In genomic region chr2:73232471-73233153, GRCh38 we compare ENCODE assay signal across 8 cellular contexts. TPM values are rescaled to one million over a fixed set of nuclear protein-coding genes. Genes with fewer than 3 reads are reported as not detected.
DNase-seq lines count a peak whose midpoint lies in the region; ATAC-seq and TF ChIP-seq lines count a peak whose summit lies in the region.
"Had no signal": no experiment of that assay in that cellular context is flagged by ENCODE, and none has a peak within 500 bp of the region (broad histone marks: within the 10 kb centered on the region; RNA-seq: fewer than 3 reads in every experiment).

No MANE protein-coding gene starts in this region.

- no peak overlapping the region for H4K8ac ChIP-seq in mesendoderm (ENCODE audit: low read depth, low read length)

- H2AFZ ChIP-seq in GM23338 (peak overlapping the region; percentile 90), PC-3 (ENCODE audit: low read length) (peak overlapping the region; percentile 96)

- peak overlapping the region; percentile 95 for H3K56ac ChIP-seq in mesendoderm (ENCODE audit: low read length)

- H2BK120ac ChIP-seq in mesendoderm (ENCODE audit: low read depth, low read length): no peak overlapping the region

- no peaks in the 10 kb centered on the region for H3K9me3 ChIP-seq in PC-3 (ENCODE audit: low read length)

- H4K20me1 ChIP-seq in GM23338 (replicated peaks; ENCODE audit: insufficient read depth) (peaks cover 25% of the 10 kb centered on the region), PC-3 (ENCODE audit: low read length) (peaks cover 29% of the 10 kb centered on the region)

- WGBS in mesendoderm (ENCODE audit: extremely low coverage, insufficient coverage, low lambda C conversion rate): no CpG with 5 or more reads among the region's 37 CpGs

- H3K9me3 Mint-ChIP-seq in GM23338 (no peaks in the 10 kb centered on the region), type B pancreatic cell (no peaks in the 10 kb centered on the region)
- H3K9me3 Mint-ChIP-seq in central memory CD8-positive, alpha-beta T cell: no peaks in the 10 kb centered on the region

- ATAC-seq in GM23338 (no peak), PC-3 (peak; percentile 8; the same call in 1 of the 2 replicates)
- ATAC-seq in central memory CD8-positive, alpha-beta T cell (replicated peaks; ENCODE audit: extremely low read depth, poor library complexity, severe bottlenecking): no peak

- H3K4me2 ChIP-seq in GM23338: peak overlapping the region; percentile 90
- peak overlapping the region; percentile 99 for H3K4me2 ChIP-seq in PC-3 (ENCODE audit: low read length)
- peak overlapping the region; percentile 87 for H3K4me2 ChIP-seq in mesendoderm (ENCODE audit: low read length)

- no peak overlapping the region for H2BK15ac ChIP-seq in mesendoderm (replicated peaks; ENCODE audit: low read depth)

- H3K27me3 Mint-ChIP-seq in GM23338 (ENCODE audit: insufficient read depth, low read depth, poor library complexity): peaks cover 20% of the 10 kb centered on the region
- no peaks in the 10 kb centered on the region for H3K27me3 Mint-ChIP-seq in central memory CD8-positive, alpha-beta T cell
- no peaks in the 10 kb centered on the region for H3K27me3 Mint-ChIP-seq in type B pancreatic cell

- DNase-seq in GM23338 (ENCODE audit: low spot score) (no peak), PC-3 (peak; percentile 13), mesendoderm (no peak), type B pancreatic cell (ENCODE audit: extremely low spot score, unreplicated experiment) (no peak), pons (ENCODE audit: low spot score) (no peak)
- peak in 1 of 2 donors; percentile 16 for DNase-seq in central memory CD8-positive, alpha-beta T cell (ENCODE audit: low spot score in 2 of 2)

- H3K79me1 ChIP-seq in mesendoderm (ENCODE audit: low read length): peaks cover 4% of the 10 kb centered on the region

- H3K23ac ChIP-seq in mesendoderm (ENCODE audit: low read length): peak overlapping the region; percentile 89

- H3K79me2 ChIP-seq in GM23338 (replicated peaks; ENCODE audit: insufficient read depth) (peaks cover 35% of the 10 kb centered on the region), PC-3 (ENCODE audit: low read length) (peaks cover 44% of the 10 kb centered on the region), mesendoderm (ENCODE audit: control insufficient read depth, insufficient read depth, low read length) (peaks cover 35% of the 10 kb centered on the region)

- H3K27ac Mint-ChIP-seq in GM23338: no peak overlapping the region
- peak overlapping the region; percentile 64 for H3K27ac Mint-ChIP-seq in central memory CD8-positive, alpha-beta T cell (ENCODE audit: low read depth)
- H3K27ac Mint-ChIP-seq in type B pancreatic cell: peak overlapping the region; percentile 39

- peak overlapping the region; percentile 59 for H3K4me3 ChIP-seq in GM12875 (ENCODE audit: low read depth, low read length)
- H3K4me3 ChIP-seq in GM23338: peak overlapping the region; percentile 80
- peak overlapping the region; percentile 94 for H3K4me3 ChIP-seq in PC-3 (ENCODE audit: low read length)
- peak overlapping the region; percentile 38 for H3K4me3 ChIP-seq in mesendoderm (ENCODE audit: low read length)

- peak overlapping the region; percentile 72 for H3K9ac ChIP-seq in PC-3 (ENCODE audit: low read length)
- H3K9ac ChIP-seq in mesendoderm (ENCODE audit: low read length): peak overlapping the region; percentile 81

- TSS peak; percentile 38 for BruUV-seq in PC-3 (replicated peaks; lab: Mats Ljungman, UMichigan)

- H3K36me3 Mint-ChIP-seq in GM23338 (ENCODE audit: low read depth) (peaks cover 19% of the 10 kb centered on the region), type B pancreatic cell (no peaks in the 10 kb centered on the region)
- peaks cover 20% of the 10 kb centered on the region for H3K36me3 Mint-ChIP-seq in central memory CD8-positive, alpha-beta T cell (ENCODE audit: insufficient read depth)

- no peak overlapping the region for H2AK5ac ChIP-seq in mesendoderm (ENCODE audit: low read length)

- peak overlapping the region; percentile 100 for H3K4me3 Mint-ChIP-seq in GM23338
- peak overlapping the region; percentile 97 for H3K4me3 Mint-ChIP-seq in central memory CD8-positive, alpha-beta T cell
- peak overlapping the region; percentile 99 for H3K4me3 Mint-ChIP-seq in type B pancreatic cell

- H2BK5ac ChIP-seq in mesendoderm (ENCODE audit: low read length): no peak overlapping the region

- H3K36me3 ChIP-seq in GM23338 (ENCODE audit: insufficient read depth) (no peaks in the 10 kb centered on the region), PC-3 (ENCODE audit: low read depth, low read length) (peaks cover 5% of the 10 kb centered on the region; the same call in 1 of the 2 replicates), mesendoderm (ENCODE audit: control insufficient read depth, insufficient read depth, low read length) (no peaks in the 10 kb centered on the region)

- no peak overlapping the region for H3K27ac ChIP-seq in GM23338 (ENCODE audit: low read depth)
- no peak overlapping the region for H3K27ac ChIP-seq in PC-3 (ENCODE audit: low read length)
- H3K27ac ChIP-seq in mesendoderm (ENCODE audit: low read depth, low read length): no peak overlapping the region

- H3K27me3 ChIP-seq in GM23338 (ENCODE audit: insufficient read depth) (no peaks in the 10 kb centered on the region), PC-3 (ENCODE audit: low read length) (no peaks in the 10 kb centered on the region), mesendoderm (ENCODE audit: insufficient read depth, low read length, poor library complexity) (no peaks in the 10 kb centered on the region)

- POLR2A ChIA-PET in PC-3 (lab: Charles Lee; ENCODE audit: unreplicated experiment): interaction anchor here (0.6 kb wide), 1 partner anchor 136 kb away, joined by 4 read pairs; no protein-coding TSS in a partner anchor

- CTCF ChIA-PET in PC-3 (lab: Charles Lee): interaction anchor here (1.2 kb wide), 1 partner anchor 20 kb away, joined by 3 read pairs; no protein-coding TSS in a partner anchor

- H3F3A ChIP-seq in GM23338 (replicated peaks; ENCODE audit: low read depth): peaks cover 7% of the 10 kb centered on the region; the same call in 1 of the 2 replicates
- no peaks in the 10 kb centered on the region for H3F3A ChIP-seq in PC-3 (ENCODE audit: low read length, unreplicated experiment)

- no peak overlapping the region for H4K5ac ChIP-seq in mesendoderm (ENCODE audit: low read length)

- H3K9me2 ChIP-seq in GM23338 (ENCODE audit: insufficient read depth) (no peaks in the 10 kb centered on the region), PC-3 (replicated peaks; ENCODE audit: low read length) (no peaks in the 10 kb centered on the region)

- H3K4me1 Mint-ChIP-seq in GM23338 (peaks cover 25% of the 10 kb centered on the region), type B pancreatic cell (ENCODE audit: unreplicated experiment) (peaks cover 20% of the 10 kb centered on the region)
- H3K4me1 Mint-ChIP-seq in central memory CD8-positive, alpha-beta T cell: peaks cover 34% of the 10 kb centered on the region

- intact Hi-C loops in PC-3 (cut with micrococcal nuclease): loop anchor here (1.0 kb wide), 1 partner anchor 18 kb away; the partner anchor contains the start of gene SMYD5

- H3K4ac ChIP-seq in mesendoderm (ENCODE audit: low read depth, low read length): no peak overlapping the region

- H3K4me1 ChIP-seq in GM23338 (ENCODE audit: insufficient read depth): peaks cover 27% of the 10 kb centered on the region
- peaks cover 15% of the 10 kb centered on the region for H3K4me1 ChIP-seq in PC-3 (ENCODE audit: insufficient read depth, low read length)
- H3K4me1 ChIP-seq in mesendoderm (ENCODE audit: control insufficient read depth, low read depth, low read length): peaks cover 11% of the 10 kb centered on the region

- 0 out of 2 replicates have a peak, but pooled peaks have one; percentile 9 for TF ChIP-seq CTCF in GM12875 (IDR thresholded peaks at IDR 0.05; ENCODE audit: borderline replicate concordance, insufficient read depth, low read depth, low read length)
- TF ChIP-seq CTCF in GM23338 (conservative IDR thresholded peaks at IDR 0.05; ENCODE audit: low read depth in 2 of 2): 0 out of 4 replicates have a peak, but pooled peaks of 1 of the 2 experiments have one; percentile 10
- no peak; the same call in 1 of the 2 replicates for TF ChIP-seq CTCF in PC-3 (conservative IDR thresholded peaks at IDR 0.05; ENCODE audit: low read depth, low read length)
- TF ChIP-seq CTCF in type B pancreatic cell (conservative IDR thresholded peaks at IDR 0.05): no peak

- no peak overlapping the region for H3K18ac ChIP-seq in mesendoderm (ENCODE audit: low read length)

TF ChIP-seq in GM23338, 12 proteins besides CTCF, POLR2A, EP300 and RAD21 (continues in another document):
- TF ChIP-seq NANOG (IDR thresholded peaks at IDR 0.05; ENCODE audit: borderline replicate concordance): no peak

RNA-seq across cellular contexts. Expression of gene PRADC1, which starts 0.4 kb away (rescaled TPM):
- 6.5 and 8.6 TPM in 2 replicates for total RNA-seq in GM23338 (2014; rRNA removed; shearing (Covaris generic))
- polyA plus RNA-seq in GM23338 (2016; fragmentation: Nextera tagmentation; extraction: Ambion mirVana): 6.8 and 8.3 TPM in 2 replicates
- 62.5 and 65.7 TPM in 2 replicates for total RNA-seq in PC-3 (2014; rRNA removed)
- polyA plus RNA-seq in mesendoderm (2013, experiment 1 of 2): 5.6 TPM
- 5.6 TPM for polyA plus RNA-seq in mesendoderm (2013, experiment 2 of 2)
- total RNA-seq in type B pancreatic cell (ENCODE audit: low replicate concordance): 16.3 and 19.6 TPM in 2 replicates

RNA-seq across cellular contexts. Expression of gene CCT7, which starts 1.5 kb away (rescaled TPM):
- total RNA-seq in GM23338 (2014; rRNA removed; shearing (Covaris generic)): 516 and 642 TPM in 2 replicates
- 269 and 287 TPM in 2 replicates for polyA plus RNA-seq in GM23338 (2016; fragmentation: Nextera tagmentation; extraction: Ambion mirVana)
- 517 and 538 TPM in 2 replicates for total RNA-seq in PC-3 (2014; rRNA removed)
- 657 TPM for polyA plus RNA-seq in mesendoderm (2013, experiment 1 of 2)
- polyA plus RNA-seq in mesendoderm (2013, experiment 2 of 2): 670 TPM
- 256 and 300 TPM in 2 replicates for total RNA-seq in type B pancreatic cell (ENCODE audit: low replicate concordance)

RNA-seq across cellular contexts. Expression of gene SMYD5, which starts 18.6 kb away (rescaled TPM):
- total RNA-seq in GM23338 (2014; rRNA removed; shearing (Covaris generic)): 45.8 and 47.3 TPM in 2 replicates
- 17.9 and 20.5 TPM in 2 replicates for polyA plus RNA-seq in GM23338 (2016; fragmentation: Nextera tagmentation; extraction: Ambion mirVana)
- 47.1 and 49.4 TPM in 2 replicates for total RNA-seq in PC-3 (2014; rRNA removed)
- 43.1 TPM for polyA plus RNA-seq in mesendoderm (2013, experiment 1 of 2)
- 42.7 TPM for polyA plus RNA-seq in mesendoderm (2013, experiment 2 of 2)
- 19.1 and 30.3 TPM in 2 replicates for total RNA-seq in type B pancreatic cell (ENCODE audit: low replicate concordance)

RNA-seq across cellular contexts. Expression of gene NOTO, which starts 30.2 kb away (rescaled TPM):
- total RNA-seq in GM23338 (2014; rRNA removed; shearing (Covaris generic)): 0.47 and 0.73 TPM in 2 replicates
- 0.06 and 0.12 TPM in 2 replicates for polyA plus RNA-seq in GM23338 (2016; fragmentation: Nextera tagmentation; extraction: Ambion mirVana)
- total RNA-seq in PC-3 (2014; rRNA removed) (0.07 TPM in 1 of 2 replicates, not detected in the other), type B pancreatic cell (ENCODE audit: low replicate concordance) (not detected in 2 replicates)
- 0.03 TPM for polyA plus RNA-seq in mesendoderm (2013, experiment 1 of 2)
- 0.01 TPM for polyA plus RNA-seq in mesendoderm (2013, experiment 2 of 2)
- total RNA-seq: temporal lobe had no signal

RNA-seq across cellular contexts. Expression of gene FBXO41, which starts 51.7 kb away (rescaled TPM):
- total RNA-seq in GM23338 (2014; rRNA removed; shearing (Covaris generic)): 13.8 and 16.5 TPM in 2 replicates
- polyA plus RNA-seq in GM23338 (2016; fragmentation: Nextera tagmentation; extraction: Ambion mirVana): 3.1 and 3.5 TPM in 2 replicates
- total RNA-seq in PC-3 (2014; rRNA removed) (4.2 and 7.7 TPM in 2 replicates), type B pancreatic cell (ENCODE audit: low replicate concordance) (5.2 and 5.5 TPM in 2 replicates)
- polyA plus RNA-seq in mesendoderm (2013, experiment 1 of 2): 2.1 TPM
- 2.2 TPM for polyA plus RNA-seq in mesendoderm (2013, experiment 2 of 2)

Comparison
In these comparisons a context has a peak if more than half of its experiments do, and no peak if none do; other contexts are left out.
1. H3K4me3 ChIP-seq: peak in every context shown above with its lines; median percentile 94 in PC-3; 80 in GM23338; 59 in GM12875; 38 in mesendoderm.